Comparison of ENCODE assay signal across 8 cellular contexts in the genomic region with DNA sequence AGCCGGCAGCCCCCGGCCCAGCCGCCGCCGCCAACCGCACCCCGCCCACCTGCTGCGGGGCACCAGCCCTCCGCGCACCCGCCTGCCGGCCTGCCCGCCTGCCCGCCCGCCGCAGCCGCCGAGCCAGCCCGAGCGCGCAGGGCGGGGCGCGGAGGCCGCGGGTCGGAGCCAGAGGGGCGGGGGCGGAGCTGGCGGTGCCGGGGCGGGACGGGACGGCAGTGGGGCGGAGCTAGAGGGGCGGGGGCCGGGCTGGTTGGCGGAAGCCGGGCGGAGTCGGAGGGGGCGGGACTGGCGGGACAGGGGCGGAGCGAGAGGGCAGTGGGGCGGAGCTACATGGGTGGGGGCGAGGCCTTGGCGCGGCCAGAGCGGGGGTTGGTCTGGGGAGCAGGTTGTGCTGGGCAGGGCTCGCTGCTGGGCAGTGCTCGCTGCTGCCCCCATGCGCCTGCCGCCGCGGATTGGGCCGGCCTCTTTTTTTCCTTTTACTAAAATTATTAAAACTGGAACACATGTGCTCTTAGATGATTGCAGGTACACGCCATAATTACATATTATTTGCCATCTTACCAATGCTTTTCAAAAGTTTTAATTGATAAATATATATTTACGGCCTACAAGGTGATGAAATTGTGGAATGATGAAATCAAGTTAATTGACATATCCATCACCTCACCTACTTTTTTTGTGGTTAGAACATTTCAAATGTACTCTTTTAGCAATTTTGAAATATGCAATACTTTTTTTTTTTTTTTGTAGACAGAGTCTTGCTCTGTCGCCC.
DNase-seq lines count a peak whose midpoint lies in the region; ATAC-seq lines count a peak whose summit lies in the region.

A gene (minus strand): TSS at position 140 of the 775 bp plus-strand sequence. CDS start 177 bp downstream, outside the sequence.

- ATAC-seq in GM19043 (IDR thresholded peaks at IDR 0.05; ENCODE audit: low read depth, unreplicated experiment) (peak; percentile 83), HG03432 (IDR thresholded peaks at IDR 0.05; ENCODE audit: unreplicated experiment) (peak; percentile 79)

- peak within 1 kb of the TSS; percentile 65 for H3K27ac ChIP-seq in cingulate gyrus (ENCODE audit: low read depth, low read length)

- peak; percentile 99 for DNase-seq in Ammon's horn (ENCODE audit: low spot score)
- DNase-seq in NCI-H510A treated with DMSO at 0.1 percent for 48 hours (lab: John Stamatoyannopoulos, UW): peak; percentile 87
- peak; percentile 96 for DNase-seq in activated CD4-positive, alpha-beta T cell treated with anti-CD3 and anti-CD28 coated beads for 48 hours
- peak; percentile 96 for DNase-seq in left kidney (ENCODE audit: low read depth, low spot score)
- peak; percentile 95 for DNase-seq in stimulated activated CD4-positive, alpha-beta T cell treated with anti-CD3 and anti-CD28 coated beads, Interleukin-1b, Interleukin-23, amount 100 ng/mL, for 48 hours

Comparison
In these comparisons a context has a peak if more than half of its experiments do, and no peak if none do; other contexts are left out.
1. Peak in every context shown above with its lines: DNase-seq, ATAC-seq and H3K27ac ChIP-seq.